10 cellular contexts compared by ENCODE assay signal in genomic region chr3:147409143-147410121, GRCh38. TPM values are rescaled to one million over a fixed set of nuclear protein-coding genes. Genes with fewer than 3 reads are reported as not detected.
DNase-seq lines count a peak whose midpoint lies in the region; ATAC-seq and TF ChIP-seq lines count a peak whose summit lies in the region.
"Had no signal": no experiment of that assay in that cellular context is flagged by ENCODE, and none has a peak within 500 bp of the region (broad histone marks: within the 10 kb centered on the region; RNA-seq: fewer than 3 reads in every experiment).

TSS of gene ZIC1 (plus strand) at chr3:147409365. CDS start at chr3:147410113, 748 bp downstream.

- intact Hi-C loops in esophagus muscularis mucosa (cut with DNase I): loop anchor here (5.0 kb wide), 1 partner anchor 32 kb away; no protein-coding TSS in a partner anchor

- no peak for TF ChIP-seq CTCF in esophagus muscularis mucosa (IDR thresholded peaks at IDR 0.05)
- no peak for TF ChIP-seq CTCF in GM20000 (IDR thresholded peaks at IDR 0.05; ENCODE audit: extremely low read depth, missing control alignments)

- no peak for TF ChIP-seq EP300 in esophagus muscularis mucosa (IDR thresholded peaks at IDR 0.05)

- no peaks in the 10 kb centered on the region for H3K36me3 ChIP-seq in esophagus muscularis mucosa

- ATAC-seq in HG03280 (IDR thresholded peaks at IDR 0.05; ENCODE audit: unreplicated experiment): no peak
- ATAC-seq in HG02571 (IDR thresholded peaks at IDR 0.05; ENCODE audit: unreplicated experiment): no peak

- H3K27ac ChIP-seq in esophagus muscularis mucosa (replicated peaks in 1 of 4): no peak within 1 kb of the TSS
- H3K27ac ChIP-seq: parathyroid adenoma had no signal

- DNase-seq in COLO829 (ENCODE audit: low spot score): peak; percentile 73
- DNase-seq in NCI-H82 (lab: John Stamatoyannopoulos, UW): peak; percentile 91
- DNase-seq in esophagus muscularis mucosa (ENCODE audit: extremely low spot score): no peak
- DNase-seq in pons (ENCODE audit: low spot score): peak; percentile 60
- no peak for DNase-seq in GM20000 (ENCODE audit: low spot score)
- DNase-seq in DMS 273 (lab: John Stamatoyannopoulos, UW; ENCODE audit: unreplicated experiment): no peak
- DNase-seq: activated naive CD4-positive, alpha-beta T cell treated with Interleukin-2 at 50 U/mL for 16 hours had no signal

- WGBS in esophagus muscularis mucosa: 10% methylated on average over 78 of the region's 80 CpGs

- H3K9me3 ChIP-seq in esophagus muscularis mucosa: peaks cover 0 to 8% (median 0%) of the 10 kb centered on the region in 4 donors

- TF ChIP-seq POLR2A in esophagus muscularis mucosa (IDR thresholded peaks at IDR 0.05; ENCODE audit: low read depth): no peak

- H3K27me3 ChIP-seq in esophagus muscularis mucosa: peaks cover 9 to 100% (median 98%) of the 10 kb centered on the region in 4 donors

- peak within 1 kb of the TSS; percentile 29 to 47 (median 38) for H3K4me3 ChIP-seq in esophagus muscularis mucosa

- H3K4me1 ChIP-seq in esophagus muscularis mucosa: peaks cover 37 to 86% (median 60%) of the 10 kb centered on the region in 4 donors
- H3K4me1 ChIP-seq: parathyroid adenoma had no signal

RNA-seq across cellular contexts. Expression of gene ZIC1, which starts in this region (rescaled TPM):
- not detected for total RNA-seq in esophagus muscularis mucosa

Comparison
In these comparisons a context has a peak if more than half of its experiments do, and no peak if none do; other contexts are left out.
1. DNase-seq: peak in COLO829 (single experiment), NCI-H82 (single experiment) and pons (single experiment); none in esophagus muscularis mucosa (single experiment), GM20000 (single experiment) and DMS 273 (single experiment).